Comparison of ENCODE assay signal across 17 cellular contexts in the genomic region with DNA sequence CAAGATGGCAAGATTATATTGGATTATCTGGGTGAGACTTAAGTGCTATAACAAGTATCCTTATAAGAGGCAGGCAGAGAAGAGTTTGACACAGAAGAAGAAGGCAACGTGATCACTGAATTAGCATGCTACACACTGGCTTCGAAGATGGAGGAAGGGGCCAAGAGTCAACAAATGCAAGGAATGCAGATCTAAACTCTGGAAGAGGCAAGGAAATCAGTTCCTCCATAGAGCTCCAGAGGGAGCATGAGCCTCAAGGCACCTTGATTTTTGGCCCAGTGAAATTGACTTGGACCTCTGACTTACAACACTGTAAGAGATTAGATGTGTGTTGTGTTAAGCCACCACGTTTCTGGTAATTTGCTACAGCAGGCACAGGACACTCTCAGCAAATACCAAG.
DNase-seq lines count a peak whose midpoint lies in the region; ATAC-seq, FAIRE-seq and TF ChIP-seq lines count a peak whose summit lies in the region.
"Had no signal": no experiment of that assay in that cellular context is flagged by ENCODE, and none has a peak within 500 bp of the region (broad histone marks: within the 10 kb centered on the region; RNA-seq: fewer than 3 reads in every experiment).

No MANE protein-coding gene starts in this region.

- no peak overlapping the region for H2BK5ac ChIP-seq in H1 (ENCODE audit: low read depth, low read length)

- WGBS in H1 (ENCODE audit: extremely low coverage in 1 of 2, insufficient coverage in 1 of 2, insufficient read length in 1 of 2, insufficient replicate concordance in 2 of 2, low coverage in 1 of 2, low lambda C conversion rate in 2 of 2, missing lambda C conversion rate in 1 of 2), 2 experiments: 88% methylated on average over 3 of the region's 3 CpGs; no CpG with 5 or more reads in 1 of the 2 experiments

- H4K91ac ChIP-seq in H1 (replicated peaks; ENCODE audit: insufficient read length, low read length): no peak overlapping the region

- no peak overlapping the region for H2BK20ac ChIP-seq in H1 (ENCODE audit: low read length)

- no peak overlapping the region for H4K5ac ChIP-seq in H1 (ENCODE audit: insufficient read length, low read depth, low read length)

- CTCF ChIA-PET in H1 (lab: Charles Lee; ENCODE audit: partially characterized antibody): interaction anchor here (0.5 to 1.3 kb wide), 4 partner anchors 10 to 113 kb away, joined by 3 to 4 read pairs (median 3); no protein-coding TSS in a partner anchor

- H3K4ac ChIP-seq in H1 (replicated peaks; ENCODE audit: insufficient read length, low read depth, low read length): no peak overlapping the region

- POLR2A ChIA-PET in H1 (lab: Charles Lee; ENCODE audit: partially characterized antibody): no interaction called here

- H3K4me2 ChIP-seq in H1 (ENCODE audit: insufficient read depth in 1 of 2, low read depth in 2 of 2, low read length in 2 of 2): no peak overlapping the region
- H3K4me2 ChIP-seq: A549 had no signal

- H3K9me3 ChIP-seq in H1 (ENCODE audit: insufficient read depth in 2 of 2, low read depth in 1 of 2, low read length in 1 of 2): no peaks in the 10 kb centered on the region
- H3K9me3 ChIP-seq: A549, BE2C had no signal

- ATAC-seq in GM19467 (IDR thresholded peaks at IDR 0.05; ENCODE audit: unreplicated experiment): no peak
- ATAC-seq: A549, HCT116 had no signal

- H3K4me3 ChIP-seq in H1 (ENCODE audit: extremely low read depth in 1 of 4, insufficient read depth in 2 of 4, low read depth in 3 of 4, low read length in 4 of 4): no peak overlapping the region
- H3K4me3 ChIP-seq: A549 had no signal

- no peaks in the 10 kb centered on the region for H3K23me2 ChIP-seq in H1 (ENCODE audit: low read depth, low read length)

- no peak for TF ChIP-seq POLR2A in H1 (IDR thresholded peaks at IDR 0.05; ENCODE audit: control extremely low read depth in 1 of 2, low read depth in 2 of 2, low read length in 2 of 2)

- H4K20me1 ChIP-seq in H1 (replicated peaks in 1 of 2; ENCODE audit: control insufficient read depth in 1 of 2, insufficient read depth in 2 of 2, low read length in 2 of 2): no peaks in the 10 kb centered on the region

- H2BK120ac ChIP-seq in H1 (replicated peaks; ENCODE audit: low read depth, low read length): no peak overlapping the region

- peak; percentile 45 to 59 for TF ChIP-seq RAD21 in H1 (IDR thresholded peaks at IDR 0.05 in 1 of 2, conservative IDR thresholded peaks at IDR 0.05 in 1 of 2; ENCODE audit: low read depth in 2 of 2, low read length in 2 of 2)

- H3K56ac ChIP-seq in H1 (replicated peaks; ENCODE audit: insufficient read length, low read depth, low read length): no peak overlapping the region

- no peak overlapping the region for H3K18ac ChIP-seq in H1 (ENCODE audit: extremely low read depth, low read length)

- DNase-seq in NCI-H524 (lab: John Stamatoyannopoulos, UW) (peak; percentile 28 to 88), H1 (ENCODE audit: low read depth in 1 of 2, low spot score in 2 of 2) (no peak), iPS-NIHi11 (ENCODE audit: low spot score) (peak; percentile 28), RKO (ENCODE audit: low spot score) (no peak)
- DNase-seq in central memory CD4-positive, alpha-beta T cell: no peak
- DNase-seq: BE2C; CD4-positive, alpha-beta memory T cell; DMS153; DMS79 treated with DMSO at 0.1 percent for 48 hours; EL had no signal

- H3K27me3 ChIP-seq in H1 (replicated peaks in 1 of 4; ENCODE audit: control insufficient read depth in 3 of 4, extremely low read depth in 1 of 4, insufficient read depth in 3 of 4, low read length in 3 of 4): no peaks in the 10 kb centered on the region
- H3K27me3 ChIP-seq: BE2C had no signal

- peak in 2 of 3 experiments; percentile 24 to 47; a peak in 2 of 4 replicates for TF ChIP-seq CTCF in H1 (IDR thresholded peaks at IDR 0.05; ENCODE audit: control extremely low read depth in 1 of 3, insufficient read depth in 1 of 3, low read depth in 1 of 3, low read length in 3 of 3)

- H3K36me3 ChIP-seq in H1 (ENCODE audit: control insufficient read depth in 2 of 4, insufficient read depth in 4 of 4, low read length in 3 of 4): no peaks in the 10 kb centered on the region
- H3K36me3 ChIP-seq: BE2C had no signal

- FAIRE-seq in H1 (lab: Jason Lieb, UNC): peak; percentile 55
- FAIRE-seq: A549, G401.6, GM12891 had no signal

- no peak overlapping the region for H3K27ac ChIP-seq in H1 (ENCODE audit: low read depth, low read length)
- H3K27ac ChIP-seq: A549, C4-2B, HL-60 had no signal

- H2BK12ac ChIP-seq in H1 (ENCODE audit: low read depth, low read length): no peak overlapping the region

- no peak overlapping the region for H3K9ac ChIP-seq in H1 (replicated peaks in 1 of 4; ENCODE audit: extremely low read depth in 1 of 4, low read depth in 3 of 4, low read length in 3 of 4)

- H3K14ac ChIP-seq in H1 (ENCODE audit: insufficient read length): no peak overlapping the region

- no peak overlapping the region for H4K8ac ChIP-seq in H1 (ENCODE audit: extremely low read depth, insufficient read depth, low read length)

- H2AK5ac ChIP-seq in H1 (ENCODE audit: low read depth, low read length): no peak overlapping the region

- no peak overlapping the region for H2BK15ac ChIP-seq in H1 (ENCODE audit: low read length)

- no peak overlapping the region for H3K23ac ChIP-seq in H1 (ENCODE audit: insufficient read length)

- no peak overlapping the region for H2AFZ ChIP-seq in H1 (ENCODE audit: low read length)

- no peaks in the 10 kb centered on the region for H3K79me1 ChIP-seq in H1 (ENCODE audit: low read depth, low read length)

- H3K4me1 ChIP-seq in H1 (replicated peaks in 1 of 4; ENCODE audit: control insufficient read depth in 3 of 4, insufficient read depth in 4 of 4, low read length in 3 of 4): no peaks in the 10 kb centered on the region
- H3K4me1 ChIP-seq: A549, BE2C had no signal

- H3K79me2 ChIP-seq in H1 (ENCODE audit: control insufficient read depth in 1 of 2, insufficient read depth in 2 of 2, low read length in 2 of 2): no peaks in the 10 kb centered on the region

- TF ChIP-seq EP300 in H1 (IDR thresholded peaks at IDR 0.05; ENCODE audit: borderline replicate concordance in 1 of 2, low read depth in 2 of 2, low read length in 2 of 2): no peak

TF ChIP-seq in H1, 55 proteins besides CTCF, POLR2A, EP300 and RAD21:
- TF ChIP-seq NANOG (IDR thresholded peaks at IDR 0.05; ENCODE audit: insufficient read depth, low read depth, low read length, poor library complexity, severe bottlenecking): no peak
- TF ChIP-seq TEAD4 (IDR thresholded peaks at IDR 0.05; ENCODE audit: low read depth, low read length): 0 out of 2 replicates have a peak, but pooled peaks have one; percentile 50

Comparison
In these comparisons a context has a peak if more than half of its experiments do, and no peak if none do; other contexts are left out.
1. DNase-seq: peak in NCI-H524 (2 of 2) and iPS-NIHi11 (single experiment); none in H1 (0 of 2), RKO (single experiment) and central memory CD4-positive, alpha-beta T cell (single experiment).